ENCODE assay signal across 1 cellular context in genomic region chr6:20401403-20402180, GRCh38.
TF ChIP-seq lines count a peak whose summit lies in the region.

E2F3 (plus strand) TSS chr6:20401879; CDS start chr6:20402233, 354 bp downstream.

TF ChIP-seq in K562, 482 proteins besides CTCF, POLR2A, EP300 and RAD21 (continued from another document and continues in another):
- TF ChIP-seq VEZF1 (CRISPR knock-in tag; IDR thresholded peaks at IDR 0.05) (peak; percentile 41; the same call in 1 of the 2 replicates), SMAD4 (CRISPR knock-in tag; conservative IDR thresholded peaks at IDR 0.05) (peak; percentile 46), RBM39 (optimal IDR thresholded peaks at IDR 0.05; ENCODE audit: low read depth, low read length) (peak; percentile 93), MED1 (CRISPR knock-in tag; IDR thresholded peaks at IDR 0.05; ENCODE audit: borderline replicate concordance) (no peak), PHF21A (IDR thresholded peaks at IDR 0.05; ENCODE audit: borderline replicate concordance, low read depth) (peak; percentile 52; the same call in 1 of the 2 replicates), NR4A1 (CRISPR knock-in tag; IDR thresholded peaks at IDR 0.05) (no peak), NR4A1 (tag; IDR thresholded peaks at IDR 0.05) (no peak), ELK3 (CRISPR knock-in tag; IDR thresholded peaks at IDR 0.05) (no peak), HDAC3 (IDR thresholded peaks at IDR 0.05; ENCODE audit: borderline replicate concordance, partially characterized antibody) (peak; percentile 76), ZMIZ1 (IDR thresholded peaks at IDR 0.05; ENCODE audit: low read depth in 2 of 2, low read length in 2 of 2) (peak in 1 of 2 experiments; percentile 81; a peak in 2 of 4 replicates), CHD7 (IDR thresholded peaks at IDR 0.05; ENCODE audit: low read depth, low read length) (no peak), BRCA1 (IDR thresholded peaks at IDR 0.05) (no peak), BRCA1 (CRISPR knock-in tag; IDR thresholded peaks at IDR 0.05) (peak; percentile 62; the same call in 1 of the 2 replicates), NELFE (IDR thresholded peaks at IDR 0.05; ENCODE audit: insufficient read depth, insufficient read length) (peak; percentile 57), ZNF263 (CRISPR knock-in tag; IDR thresholded peaks at IDR 0.05; ENCODE audit: borderline replicate concordance) (peak; percentile 73; the same call in 1 of the 2 replicates), ZNF551 (CRISPR knock-in tag; IDR thresholded peaks at IDR 0.05) (no peak), DNMT1 (IDR thresholded peaks at IDR 0.05) (no peak), NFRKB (IDR thresholded peaks at IDR 0.05; ENCODE audit: low read depth) (peak; percentile 99), ZBTB2 (IDR thresholded peaks at IDR 0.05) (no peak), ZFPM2 (CRISPR knock-in tag; IDR thresholded peaks at IDR 0.05) (no peak), ZBTB33 (CRISPR knock-in tag; IDR thresholded peaks at IDR 0.05) (peak; percentile 11; the same call in 1 of the 2 replicates), DACH1 (IDR thresholded peaks at IDR 0.05; ENCODE audit: partially characterized antibody) (no peak), TAF9B (IDR thresholded peaks at IDR 0.05; ENCODE audit: partially characterized antibody) (peak; percentile 98), ZNF589 (CRISPR knock-in tag; IDR thresholded peaks at IDR 0.05; ENCODE audit: low read depth) (peak; percentile 30; the same call in 1 of the 2 replicates), KDM2B (CRISPR knock-in tag; IDR thresholded peaks at IDR 0.05) (no peak), MBD2 (IDR thresholded peaks at IDR 0.05; ENCODE audit: borderline replicate concordance, low read depth) (peak; percentile 79; the same call in 1 of the 2 replicates), ETS1 (conservative IDR thresholded peaks at IDR 0.05; ENCODE audit: control insufficient read depth, low read depth, low read length) (peak; percentile 53; the same call in 1 of the 2 replicates), HDAC1 (IDR thresholded peaks at IDR 0.05) (peak; percentile 77 to 89; a peak in 3 of 4 replicates), ATF1 (CRISPR knock-in tag; IDR thresholded peaks at IDR 0.05) (no peak), ATF1 (tag; IDR thresholded peaks at IDR 0.05) (peak; percentile 19; the same call in 1 of the 2 replicates), CTBP1 (IDR thresholded peaks at IDR 0.05; ENCODE audit: borderline replicate concordance) (peak; percentile 47; the same call in 1 of the 2 replicates), ZBTB26 (CRISPR knock-in tag; IDR thresholded peaks at IDR 0.05) (no peak), MTA2 (IDR thresholded peaks at IDR 0.05; ENCODE audit: low read depth) (no peak)
